Comparison of ENCODE assay signal across 13 cellular contexts in the genomic region with DNA sequence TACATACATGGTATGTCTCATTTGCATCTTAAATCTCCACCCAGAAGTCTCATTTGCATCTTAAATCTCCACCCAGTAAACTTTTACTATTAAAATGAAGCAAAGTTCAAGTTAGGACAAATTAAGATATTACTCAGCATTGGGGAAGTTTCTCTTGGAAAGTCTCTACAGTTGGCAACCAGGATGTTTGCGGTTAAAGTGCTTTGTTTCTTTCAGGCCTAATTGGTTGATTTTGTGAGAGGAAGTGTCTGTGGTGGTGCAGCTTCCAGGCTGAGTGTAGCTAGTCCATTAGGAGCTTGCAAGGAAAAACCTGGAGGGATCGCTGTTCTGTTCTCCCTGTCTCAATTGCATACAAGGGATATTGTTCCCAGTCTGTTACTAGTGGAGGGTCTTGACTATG.
DNase-seq lines count a peak whose midpoint lies in the region; TF ChIP-seq lines count a peak whose summit lies in the region.
"Had no signal": no experiment of that assay in that cellular context is flagged by ENCODE, and none has a peak within 500 bp of the region (broad histone marks: within the 10 kb centered on the region; RNA-seq: fewer than 3 reads in every experiment).

No MANE protein-coding gene starts in this region.

- no peak overlapping the region for H2AFZ ChIP-seq in hepatocyte

- H4K20me1 ChIP-seq in hepatocyte (ENCODE audit: insufficient read depth, poor library complexity, severe bottlenecking): no peaks in the 10 kb centered on the region

- no peaks in the 10 kb centered on the region for H3K4me1 ChIP-seq in hepatocyte (ENCODE audit: insufficient read depth)

- no peaks in the 10 kb centered on the region for H3K36me3 ChIP-seq in hepatocyte (replicated peaks; ENCODE audit: insufficient read depth, low read depth)
- H3K36me3 ChIP-seq: cardiac muscle cell had no signal

- H3K27ac ChIP-seq in hepatocyte: no peak overlapping the region
- H3K27ac ChIP-seq: cardiac muscle cell had no signal

- H3K27me3 ChIP-seq in hepatocyte: no peaks in the 10 kb centered on the region
- H3K27me3 ChIP-seq: cardiac muscle cell had no signal

- TF ChIP-seq CTCF in NB4 (IDR thresholded peaks at IDR 0.05; ENCODE audit: low read depth, low read length): no peak
- no peak for TF ChIP-seq CTCF in epithelial cell of esophagus (IDR thresholded peaks at IDR 0.05; ENCODE audit: insufficient read depth, low read depth, low read length, missing control alignments)
- TF ChIP-seq CTCF in hepatocyte (IDR thresholded peaks at IDR 0.05; ENCODE audit: poor library complexity): no peak

- no peaks in the 10 kb centered on the region for H3K9me2 ChIP-seq in hepatocyte (replicated peaks; ENCODE audit: insufficient read depth)

- 91% methylated on average over 2 of the region's 2 CpGs for WGBS in hepatocyte (ENCODE audit: low lambda C conversion rate, missing lambda C conversion rate)

- TF ChIP-seq POLR2A in NB4 (IDR thresholded peaks at IDR 0.05; ENCODE audit: extremely low read depth, insufficient read length) (no peak), erythroblast (IDR thresholded peaks at IDR 0.05; ENCODE audit: low read length) (no peak)

- no peak overlapping the region for H3K4me2 ChIP-seq in hepatocyte

- no peaks in the 10 kb centered on the region for H3K9me3 ChIP-seq in hepatocyte (ENCODE audit: low read depth)

- peak; percentile 0 to 7 for DNase-seq in NOMO-1 (lab: John Stamatoyannopoulos, UW; ENCODE audit: unreplicated experiment in 2 of 2)
- DNase-seq in NOMO-1 treated with dmso at 0.1 percent for 144 hours (lab: John Stamatoyannopoulos, UW; ENCODE audit: unreplicated experiment): no peak
- DNase-seq in NB4 (ENCODE audit: low read depth): peak; percentile 66
- DNase-seq in epithelial cell of esophagus (ENCODE audit: low read depth): peak; percentile 63
- peak; percentile 84 for DNase-seq in stromal cell of bone marrow (ENCODE audit: low read depth)
- no peak for DNase-seq in erythroblast (lab: John Stamatoyannopoulos, UW)
- no peak for DNase-seq in activated T-cell treated with anti-CD3 and anti-CD28 coated beads, Interleukin-2, amount 50 U/mL, for 48 hours
- DNase-seq in hepatocyte (ENCODE audit: low spot score): no peak
- DNase-seq: 8988T; activated CD8-positive, alpha-beta T cell treated with anti-CD3 and anti-CD28 coated beads for 36 hours; activated gamma-delta T cell treated with Interleukin-2 at 50 U/mL for 16 hours; stimulated activated CD4-positive, alpha-beta T cell treated with anti-CD3 and anti-CD28 coated beads, Interleukin-12 subunit alpha, Interleukin-12 subunit beta, amount 100 ng/mL, for 4 hours had no signal

- no peaks in the 10 kb centered on the region for H3K79me2 ChIP-seq in hepatocyte

- H3K4me3 ChIP-seq in NB4 (ENCODE audit: low read depth, low read length): no peak overlapping the region
- no peak overlapping the region for H3K4me3 ChIP-seq in epithelial cell of esophagus (ENCODE audit: low read length)
- H3K4me3 ChIP-seq in hepatocyte: no peak overlapping the region
- H3K4me3 ChIP-seq: cardiac muscle cell had no signal

Comparison
In these comparisons a context has a peak if more than half of its experiments do, and no peak if none do; other contexts are left out.
1. DNase-seq: peak in NOMO-1 (2 of 2), NB4 (single experiment), epithelial cell of esophagus (single experiment) and stromal cell of bone marrow (single experiment); none in NOMO-1 treated with dmso at 0.1 percent for 144 hours (single experiment), erythroblast (0 of 2), activated T-cell treated with anti-CD3 and anti-CD28 coated beads, Interleukin-2, amount 50 U/mL, for 48 hours (0 of 2) and hepatocyte (single experiment).